Comparison of ENCODE assay signal across 9 cellular contexts in the genomic region with DNA sequence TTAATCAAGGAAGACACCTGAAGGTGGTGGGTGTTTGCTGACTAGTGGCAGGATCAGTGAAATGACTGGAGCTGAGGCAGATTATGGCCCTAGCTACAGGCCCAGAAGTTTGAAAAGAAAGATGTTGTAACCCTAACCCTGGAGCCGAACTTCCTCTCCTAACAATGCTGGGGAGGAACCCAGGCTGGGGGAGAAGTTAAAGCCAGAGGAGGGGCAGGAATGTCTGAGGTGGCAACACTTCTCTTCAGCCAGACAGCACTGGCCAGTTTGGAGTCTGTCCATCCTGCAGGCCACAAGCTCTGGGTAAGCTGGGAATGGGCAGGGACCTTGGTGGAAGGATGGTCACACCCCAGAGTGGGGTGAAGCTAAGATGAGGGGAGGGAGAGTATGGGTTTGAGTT. TPM values are rescaled to one million over a fixed set of nuclear protein-coding genes. Genes with fewer than 3 reads are reported as not detected.
DNase-seq lines count a peak whose midpoint lies in the region; ATAC-seq and TF ChIP-seq lines count a peak whose summit lies in the region.
"Had no signal": no experiment of that assay in that cellular context is flagged by ENCODE, and none has a peak within 500 bp of the region (broad histone marks: within the 10 kb centered on the region; RNA-seq: fewer than 3 reads in every experiment).

A gene (plus strand): TSS at position 265 of the 400 bp plus-strand sequence. CDS start 1,023 bp downstream, outside the sequence.

- TF ChIP-seq CTCF in heart right ventricle (IDR thresholded peaks at IDR 0.05) = no peak

- no peaks in the 10 kb centered on the region for H3K9me3 Mint-ChIP-seq in activated CD4-positive, alpha-beta T cell treated with anti-CD3 and anti-CD28 coated beads, Interleukin-2, amount 10 ng/mL, durations not matched to agents 24 days and 14 days
- H3K9me3 Mint-ChIP-seq in T-cell = no peaks in the 10 kb centered on the region
- no peaks in the 10 kb centered on the region for H3K9me3 Mint-ChIP-seq in stimulated activated naive CD8-positive, alpha-beta T cell treated with anti-CD3 and anti-CD28 coated beads, Interleukin-15, amount 100 ng/mL, for 72 hours

- no peaks in the 10 kb centered on the region for H3K27me3 Mint-ChIP-seq in activated CD4-positive, alpha-beta T cell treated with anti-CD3 and anti-CD28 coated beads, Interleukin-2, amount 10 ng/mL, durations not matched to agents 24 days and 14 days
- H3K27me3 Mint-ChIP-seq in T-cell = no peaks in the 10 kb centered on the region
- no peaks in the 10 kb centered on the region for H3K27me3 Mint-ChIP-seq in stimulated activated naive CD8-positive, alpha-beta T cell treated with anti-CD3 and anti-CD28 coated beads, Interleukin-15, amount 100 ng/mL, for 72 hours

- in situ Hi-C loops in HAP-1 (cut with MboI; ENCODE audit: low sequenced_read_pairs) = no loop called here

- DNase-seq in activated CD4-positive, alpha-beta T cell treated with anti-CD3 and anti-CD28 coated beads, Interleukin-2, amount 10 ng/mL, durations not matched to agents 24 days and 14 days = no peak
- no peak for DNase-seq in activated CD4-positive, alpha-beta T cell treated with anti-CD3 and anti-CD28 coated beads, Interleukin-2, amount 50 U/mL, for 4 hours
- DNase-seq in T-cell = no peak
- no peak for DNase-seq in heart right ventricle
- DNase-seq in stimulated activated naive CD8-positive, alpha-beta T cell treated with anti-CD3 and anti-CD28 coated beads, Interleukin-15, amount 100 ng/mL, for 72 hours = no peak
- DNase-seq in HAP-1 (ENCODE audit: low spot score in 2 of 2) = no peak
- DNase-seq in posterior vena cava (ENCODE audit: low spot score) = no peak
- DNase-seq: NCI-H146 had no signal

- peaks cover 26% of the 10 kb centered on the region for H3K36me3 Mint-ChIP-seq in activated CD4-positive, alpha-beta T cell treated with anti-CD3 and anti-CD28 coated beads, Interleukin-2, amount 10 ng/mL, durations not matched to agents 24 days and 14 days (ENCODE audit: low read depth)
- H3K36me3 Mint-ChIP-seq in T-cell = peaks cover 10% of the 10 kb centered on the region

- H3K27ac Mint-ChIP-seq in activated CD4-positive, alpha-beta T cell treated with anti-CD3 and anti-CD28 coated beads, Interleukin-2, amount 10 ng/mL, durations not matched to agents 24 days and 14 days = peak within 1 kb of the TSS; percentile 96
- peak within 1 kb of the TSS; percentile 94 to 98 for H3K27ac Mint-ChIP-seq in T-cell
- peak within 1 kb of the TSS; percentile 89 to 92 for H3K27ac Mint-ChIP-seq in stimulated activated naive CD8-positive, alpha-beta T cell treated with anti-CD3 and anti-CD28 coated beads, Interleukin-15, amount 100 ng/mL, for 72 hours

- H3K27ac ChIP-seq in heart right ventricle = peak within 1 kb of the TSS in 6 of 10 donors; percentile 22 to 94 (median 44)

- peaks cover 0 to 9% (median 0%) of the 10 kb centered on the region in 7 donors for H3K27me3 ChIP-seq in heart right ventricle
- no peaks in the 10 kb centered on the region for H3K27me3 ChIP-seq in HAP-1 (ENCODE audit: low read depth)

- ATAC-seq in T-cell (replicated peaks in 1 of 4) (no peak), heart right ventricle (peak in 7 of 8 donors; percentile 7 to 56 (median 32)), HG03095 (IDR thresholded peaks at IDR 0.05; ENCODE audit: unreplicated experiment) (no peak)
- no peak for ATAC-seq in stimulated activated naive CD8-positive, alpha-beta T cell treated with anti-CD3 and anti-CD28 coated beads, Interleukin-15, amount 100 ng/mL, for 72 hours

- POLR2A ChIA-PET in T-cell (lab: Charles Lee) = interaction anchor here (0.6 to 0.8 kb wide), 2 partner anchors 11 to 1374 kb away, joined by 4 to 5 read pairs; a partner anchor contains a TSS

- CTCF ChIA-PET in T-cell (lab: Charles Lee) = interaction anchor here in 1 of 2 donors (1.0 to 8.3 kb wide), 6 partner anchors 9 to 35 kb away, joined by 5 to 167 read pairs (median 6); a partner anchor contains a TSS

- H3K36me3 ChIP-seq in heart right ventricle (peaks cover 0 to 8% (median 0%) of the 10 kb centered on the region in 9 donors), HAP-1 (replicated peaks) (0 out of 2 replicates have a peak, but pooled peaks cover 2% of the 10 kb centered on the region)

- H3K9me3 ChIP-seq in heart right ventricle (no peaks in the 10 kb centered on the region), HAP-1 (no peaks in the 10 kb centered on the region)

- WGBS in heart right ventricle, 2 donors = 51 to 61% methylated on average over 1 of the region's 1 CpG

- peaks cover 58% of the 10 kb centered on the region for H3K4me1 Mint-ChIP-seq in activated CD4-positive, alpha-beta T cell treated with anti-CD3 and anti-CD28 coated beads, Interleukin-2, amount 10 ng/mL, durations not matched to agents 24 days and 14 days
- H3K4me1 Mint-ChIP-seq in T-cell = peaks cover 71 to 81% (median 77%) of the 10 kb centered on the region in 3 donors
- H3K4me1 Mint-ChIP-seq in stimulated activated naive CD8-positive, alpha-beta T cell treated with anti-CD3 and anti-CD28 coated beads, Interleukin-15, amount 100 ng/mL, for 72 hours = peaks cover 63% of the 10 kb centered on the region

- intact Hi-C loops in activated CD4-positive, alpha-beta T cell treated with anti-CD3 and anti-CD28 coated beads, Interleukin-2, amount 10 ng/mL, durations not matched to agents 24 days and 14 days (cut with micrococcal nuclease) = no loop called here
- intact Hi-C loops in heart right ventricle (cut with DNase I) (no loop called here), posterior vena cava (cut with DNase I) (no loop called here)

- peak within 1 kb of the TSS; percentile 89 for H3K4me3 Mint-ChIP-seq in activated CD4-positive, alpha-beta T cell treated with anti-CD3 and anti-CD28 coated beads, Interleukin-2, amount 10 ng/mL, durations not matched to agents 24 days and 14 days
- H3K4me3 Mint-ChIP-seq in T-cell = peak within 1 kb of the TSS; percentile 44 to 97 (median 66)
- peak within 1 kb of the TSS; percentile 82 to 88 for H3K4me3 Mint-ChIP-seq in stimulated activated naive CD8-positive, alpha-beta T cell treated with anti-CD3 and anti-CD28 coated beads, Interleukin-15, amount 100 ng/mL, for 72 hours

- H3K4me1 ChIP-seq in heart right ventricle = peaks cover 0 to 74% (median 15%) of the 10 kb centered on the region in 9 donors
- peaks cover 9% of the 10 kb centered on the region for H3K4me1 ChIP-seq in HAP-1

- peak within 1 kb of the TSS in 3 of 10 donors; percentile 11 to 51 (median 20) for H3K4me3 ChIP-seq in heart right ventricle
- no peak within 1 kb of the TSS for H3K4me3 ChIP-seq in HAP-1

RNA-seq across cellular contexts. Expression of the gene that starts here (rescaled TPM):
- total RNA-seq in activated CD4-positive, alpha-beta T cell treated with anti-CD3 and anti-CD28 coated beads, Interleukin-2, amount 10 ng/mL, durations not matched to agents 24 days and 14 days = 42.6 and 46.4 TPM in 2 replicates
- 10 to 100 TPM; 13.4 to 28.0 (median 20.4) TPM for total RNA-seq in T-cell
- total RNA-seq in heart right ventricle = 10 to 100 TPM in 1 of 10 donors, 1 to 10 TPM in 9; 2.6 to 35.6 (median 3.9) TPM
- polyA plus RNA-seq in heart right ventricle = 1 to 10 TPM; 6.5 to 8.7 TPM
- total RNA-seq in posterior vena cava = 10 to 100 TPM in 1 of 2 donors, 1 to 10 TPM in 1; 9.2 to 24.8 TPM

Comparison
In these comparisons a context has a peak if more than half of its experiments do, and no peak if none do; other contexts are left out.
1. ATAC-seq: peak in heart right ventricle (7 of 8); none in T-cell (0 of 4), stimulated activated naive CD8-positive, alpha-beta T cell treated with anti-CD3 and anti-CD28 coated beads, Interleukin-15, amount 100 ng/mL, for 72 hours (single experiment) and HG03095 (single experiment).
2. Peak in every context shown above with its lines, with median percentiles within 50 percentile points of each other: H3K27ac Mint-ChIP-seq and H3K4me3 Mint-ChIP-seq.